10 cellular contexts compared by ENCODE assay signal in the genomic region with DNA sequence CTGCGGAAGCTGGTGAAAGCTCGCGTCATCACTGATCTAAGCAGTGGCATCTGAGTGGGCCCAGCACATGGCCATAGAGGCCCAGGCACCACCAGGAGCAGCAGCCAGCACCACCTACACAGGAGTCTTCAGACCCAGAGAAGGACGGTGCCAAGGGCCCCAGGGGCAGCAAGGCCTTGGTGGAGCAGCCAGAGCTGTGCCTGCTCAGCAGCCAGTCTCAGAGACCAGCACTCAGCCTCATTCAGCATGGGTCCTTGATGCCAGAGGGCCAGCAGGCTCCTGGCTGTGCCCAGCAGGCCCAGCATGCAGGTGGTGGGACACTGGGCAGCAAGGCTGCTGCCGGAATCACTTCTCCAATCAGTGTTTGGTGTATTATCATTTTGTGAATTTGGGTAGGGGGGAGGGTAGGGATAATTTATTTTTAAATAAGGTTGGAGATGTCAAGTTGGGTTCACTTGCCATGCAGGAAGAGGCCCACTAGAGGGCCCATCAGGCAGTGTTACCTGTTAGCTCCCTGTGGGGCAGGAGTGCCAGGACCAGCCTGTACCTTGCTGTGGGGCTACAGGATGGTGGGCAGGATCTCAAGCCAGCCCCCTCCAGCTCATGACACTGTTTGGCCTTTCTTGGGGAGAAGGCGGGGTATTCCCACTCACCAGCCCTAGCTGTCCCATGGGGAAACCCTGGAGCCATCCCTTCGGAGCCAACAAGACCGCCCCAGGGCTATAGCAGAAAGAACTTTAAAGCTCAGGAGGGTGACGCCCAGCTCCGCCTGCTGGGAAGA. TPM values are rescaled to one million over a fixed set of nuclear protein-coding genes. Genes with fewer than 3 reads are reported as not detected.
DNase-seq lines count a peak whose midpoint lies in the region; ATAC-seq, FAIRE-seq and TF ChIP-seq lines count a peak whose summit lies in the region.
"Had no signal": no experiment of that assay in that cellular context is flagged by ENCODE, and none has a peak within 500 bp of the region (broad histone marks: within the 10 kb centered on the region; RNA-seq: fewer than 3 reads in every experiment).

No MANE protein-coding gene starts in this region.

- no peak overlapping the region for H3K27ac Mint-ChIP-seq in activated T-helper 2 cell treated with anti-CD3 and anti-CD28 coated beads, Interferon-gamma antibody, Interleukin-2, Interleukin-4, amounts not matched to agents 10 μg/mL and 5 μg/mL and 100 μg/mL, durations not matched to agents 14 hours and 24 hours and 36 hours
- H3K27ac Mint-ChIP-seq: T-helper 2 cell treated with Interferon-gamma antibody and Interleukin-4, amounts not matched to agents 5 μg/mL and 100 μg/mL, for 36 hours had no signal

- peaks cover 8% of the 10 kb centered on the region for H3K27me3 Mint-ChIP-seq in activated T-helper 2 cell treated with anti-CD3 and anti-CD28 coated beads, Interferon-gamma antibody, Interleukin-2, Interleukin-4, amounts not matched to agents 10 μg/mL and 5 μg/mL and 100 μg/mL, durations not matched to agents 14 hours and 24 hours and 36 hours (ENCODE audit: low read depth)

- POLR2A ChIA-PET in SK-N-SH (lab: Yijun Ruan, JAX), result no interaction called here

- ATAC-seq in SK-N-SH treated with all-trans-retinoic acid at 6 μM for 48 hours (no peak), pancreas (no peak)

- CTCF ChIA-PET in SK-N-SH (lab: Yijun Ruan, JAX) (interaction anchor here (0.7 to 15.4 kb wide), 6 partner anchors 12 to 334 kb away, joined by 3 to 533 read pairs (median 4); no protein-coding TSS in a partner anchor), mammary epithelial cell (lab: Charles Lee; ENCODE audit: low non-redundant PET) (interaction anchor here (0.6 kb wide), 2 partner anchors 168 to 376 kb away, joined by 3 read pairs; no protein-coding TSS in a partner anchor)

- dilution Hi-C loops in mammary epithelial cell (cut with HindIII; ENCODE audit: low sequenced_read_pairs), result loop anchor here (25.0 kb wide), 1 partner anchor 393 kb away; a partner anchor contains a TSS

- H3K4me1 Mint-ChIP-seq in activated T-helper 2 cell treated with anti-CD3 and anti-CD28 coated beads, Interferon-gamma antibody, Interleukin-2, Interleukin-4, amounts not matched to agents 10 μg/mL and 5 μg/mL and 100 μg/mL, durations not matched to agents 14 hours and 24 hours and 36 hours (ENCODE audit: low read depth), result peaks cover 11% of the 10 kb centered on the region

- WGBS in SK-N-SH (ENCODE audit: low lambda C conversion rate), result 98% methylated on average over 4 of the region's 10 CpGs
- WGBS in mammary epithelial cell (ENCODE audit: low coverage, missing lambda C conversion rate), result 75% methylated on average over 8 of the region's 10 CpGs
- 87 to 90% methylated on average over 10 of the region's 10 CpGs for WGBS in pancreas, 2 donors

- no peaks in the 10 kb centered on the region for H3F3A ChIP-seq in SK-N-SH (replicated peaks; ENCODE audit: insufficient read depth)

- TF ChIP-seq CTCF in SK-N-SH (IDR thresholded peaks at IDR 0.05) (peak; percentile 47), mammary epithelial cell (conservative IDR thresholded peaks at IDR 0.05 in 1 of 2, IDR thresholded peaks at IDR 0.05 in 1 of 2; ENCODE audit: extremely low read depth in 1 of 2, insufficient read depth in 1 of 2, low read depth in 1 of 2, low read length in 2 of 2) (peak; percentile 51 to 61), pancreas (IDR thresholded peaks at IDR 0.05) (peak; percentile 11 to 42 (median 30))

- no peak overlapping the region for H3K4me3 Mint-ChIP-seq in activated T-helper 2 cell treated with anti-CD3 and anti-CD28 coated beads, Interferon-gamma antibody, Interleukin-2, Interleukin-4, amounts not matched to agents 10 μg/mL and 5 μg/mL and 100 μg/mL, durations not matched to agents 14 hours and 24 hours and 36 hours (ENCODE audit: low read depth)
- H3K4me3 Mint-ChIP-seq: T-helper 2 cell treated with Interferon-gamma antibody and Interleukin-4, amounts not matched to agents 5 μg/mL and 100 μg/mL, for 36 hours had no signal

- H3K4me2 ChIP-seq in SK-N-SH, result no peak overlapping the region
- peak overlapping the region; percentile 25 for H3K4me2 ChIP-seq in mammary epithelial cell (ENCODE audit: insufficient read depth, low read depth, low read length)

- TSS peak; percentile 7 for BruUV-seq in mammary epithelial cell (replicated peaks; lab: Mats Ljungman, UMichigan)

- H3K36me3 ChIP-seq in SK-N-SH (replicated peaks in 1 of 2; ENCODE audit: control insufficient read depth in 1 of 2, insufficient read depth in 2 of 2, low read length in 1 of 2) (peaks cover 2 to 11% of the 10 kb centered on the region in 2 experiments), mammary epithelial cell (ENCODE audit: insufficient read depth, low read length) (no peaks in the 10 kb centered on the region), pancreas (no peaks in the 10 kb centered on the region)

- H3K4me1 ChIP-seq in SK-N-SH (ENCODE audit: control insufficient read depth in 1 of 2, insufficient read depth in 2 of 2, low read depth in 1 of 2, low read length in 1 of 2) (peaks cover 0 to 3% of the 10 kb centered on the region in 2 experiments; a peak in 2 of 4 replicates), mammary epithelial cell (ENCODE audit: insufficient read depth, low read length) (peaks cover 60% of the 10 kb centered on the region), pancreas (peaks cover 2 to 6% (median 6%) of the 10 kb centered on the region in 3 donors)

- DNase-seq in SK-N-SH (no peak), HuH-7.5 (ENCODE audit: low spot score) (peak; percentile 61), mammary epithelial cell (no peak), pancreas (no peak), SHP77 (lab: John Stamatoyannopoulos, UW) (no peak), LoVo (ENCODE audit: low spot score) (no peak)
- DNase-seq in activated T-helper 2 cell treated with anti-CD3 and anti-CD28 coated beads, Interferon-gamma antibody, Interleukin-2, Interleukin-4, amounts not matched to agents 10 μg/mL and 5 μg/mL and 100 μg/mL, durations not matched to agents 14 hours and 24 hours and 36 hours (ENCODE audit: low spot score), result no peak

- H3K79me2 ChIP-seq in SK-N-SH (ENCODE audit: insufficient read depth), result no peaks in the 10 kb centered on the region
- peaks cover 38% of the 10 kb centered on the region for H3K79me2 ChIP-seq in mammary epithelial cell (ENCODE audit: insufficient read depth, low read length)

- H3K27me3 ChIP-seq in SK-N-SH (ENCODE audit: insufficient read depth), result no peaks in the 10 kb centered on the region
- no peaks in the 10 kb centered on the region for H3K27me3 ChIP-seq in mammary epithelial cell (ENCODE audit: insufficient read depth, low read length)
- H3K27me3 ChIP-seq in pancreas, result no peaks in the 10 kb centered on the region

- H4K20me1 ChIP-seq in SK-N-SH (ENCODE audit: insufficient read depth) (no peaks in the 10 kb centered on the region), mammary epithelial cell (ENCODE audit: insufficient read depth, low read length) (no peaks in the 10 kb centered on the region)

- no peak overlapping the region for H3K27ac ChIP-seq in SK-N-SH (ENCODE audit: low read depth in 2 of 2, low read length in 1 of 2)
- peak overlapping the region; percentile 43 for H3K27ac ChIP-seq in mammary epithelial cell (ENCODE audit: insufficient read depth, low read depth, low read length)
- no peak overlapping the region for H3K27ac ChIP-seq in pancreas

- no peaks in the 10 kb centered on the region for H3K9me2 ChIP-seq in SK-N-SH

- no peaks in the 10 kb centered on the region for H3K9me3 ChIP-seq in SK-N-SH
- no peaks in the 10 kb centered on the region for H3K9me3 ChIP-seq in mammary epithelial cell (replicated peaks; ENCODE audit: insufficient read depth, low read length)
- H3K9me3 ChIP-seq in pancreas, result no peaks in the 10 kb centered on the region

- H3K4me3 ChIP-seq in SK-N-SH (ENCODE audit: low read depth in 2 of 2, low read length in 1 of 2) (no peak overlapping the region), mammary epithelial cell (replicated peaks in 1 of 3; ENCODE audit: insufficient read depth in 1 of 3, low read depth in 2 of 3, low read length in 3 of 3) (no peak overlapping the region), pancreas (no peak overlapping the region)

- peak; percentile 28; the same call in 1 of the 2 replicates for TF ChIP-seq RAD21 in SK-N-SH (IDR thresholded peaks at IDR 0.05; ENCODE audit: low read length)

- TF ChIP-seq EP300 in SK-N-SH (IDR thresholded peaks at IDR 0.05; ENCODE audit: borderline replicate concordance in 1 of 2, low read depth in 1 of 2, low read length in 1 of 2), result no peak

- in situ Hi-C loops in mammary epithelial cell (cut with MboI; ENCODE audit: low sequenced_read_pairs in 2 of 2), result loop anchor here in 1 of 2 donors (5.0 to 25.0 kb wide), 4 partner anchors 114 to 393 kb away; a partner anchor contains a TSS

- H2AFZ ChIP-seq in SK-N-SH (ENCODE audit: low read depth) (no peak overlapping the region), mammary epithelial cell (ENCODE audit: low read depth, low read length) (no peak overlapping the region)

- no peak overlapping the region for H3K9ac ChIP-seq in SK-N-SH
- H3K9ac ChIP-seq in mammary epithelial cell (ENCODE audit: insufficient read depth, low read length), result no peak overlapping the region

- intact Hi-C loops in mammary epithelial cell (cut with micrococcal nuclease), result loop anchor here (10.0 kb wide), 1 partner anchor 696 kb away; no protein-coding TSS in a partner anchor
- intact Hi-C loops in pancreas (cut with DNase I), result loop anchor here in 2 of 3 donors (10.0 kb wide), 2 partner anchors 166 to 176 kb away; no protein-coding TSS in a partner anchor
- intact Hi-C loops in activated T-helper 2 cell treated with anti-CD3 and anti-CD28 coated beads, Interferon-gamma antibody, Interleukin-2, Interleukin-4, amounts not matched to agents 10 μg/mL and 5 μg/mL and 100 μg/mL, durations not matched to agents 14 hours and 24 hours and 36 hours (cut with micrococcal nuclease), result loop anchor here (5.0 kb wide), 1 partner anchor 403 kb away; no protein-coding TSS in a partner anchor

- FAIRE-seq in pancreas (lab: Jason Lieb, UNC), result no peak

- H3K9me3 Mint-ChIP-seq in activated T-helper 2 cell treated with anti-CD3 and anti-CD28 coated beads, Interferon-gamma antibody, Interleukin-2, Interleukin-4, amounts not matched to agents 10 μg/mL and 5 μg/mL and 100 μg/mL, durations not matched to agents 14 hours and 24 hours and 36 hours, result no peaks in the 10 kb centered on the region
- H3K9me3 Mint-ChIP-seq: T-helper 2 cell treated with Interferon-gamma antibody and Interleukin-4, amounts not matched to agents 5 μg/mL and 100 μg/mL, for 36 hours had no signal

- H3K36me3 Mint-ChIP-seq in activated T-helper 2 cell treated with anti-CD3 and anti-CD28 coated beads, Interferon-gamma antibody, Interleukin-2, Interleukin-4, amounts not matched to agents 10 μg/mL and 5 μg/mL and 100 μg/mL, durations not matched to agents 14 hours and 24 hours and 36 hours (ENCODE audit: low read depth), result peaks cover 4% of the 10 kb centered on the region

RNA-seq across cellular contexts. Expression of a gene that starts 3.2 kb away (rescaled TPM):
- polyA plus RNA-seq in SK-N-SH (2012; rRNA removed) (0.26 and 0.69 TPM in 2 replicates), mammary epithelial cell (47.1 TPM), pancreas (1 to 10 TPM; 2.6 to 3.2 TPM)
- polyA plus RNA-seq in SK-N-SH (2012; cell fraction: cytosol; rRNA removed), result 0.17 TPM in 1 of 2 replicates, not detected in the other
- 3.6 and 6.6 TPM in 2 replicates for polyA plus RNA-seq in SK-N-SH (2012; cell fraction: nucleus; rRNA removed)
- total RNA-seq in mammary epithelial cell (100 to 1,000 TPM in 1 of 2 donors, 10 to 100 TPM in 1; 22.8 to 105 TPM), pancreas (1 to 10 TPM in 4 of 6 donors, under 1 TPM in 2; 0.87 to 1.9 (median 1.1) TPM)
- 21.8 TPM for polyA minus RNA-seq in mammary epithelial cell
- total RNA-seq in activated T-helper 2 cell treated with anti-CD3 and anti-CD28 coated beads, Interferon-gamma antibody, Interleukin-2, Interleukin-4, amounts not matched to agents 10 μg/mL and 5 μg/mL and 100 μg/mL, durations not matched to agents 14 hours and 24 hours and 36 hours, result 0.21 and 0.39 TPM in 2 replicates
- total RNA-seq: skeletal muscle tissue had no signal

RNA-seq across cellular contexts. Expression of a gene that starts 16.4 kb away (rescaled TPM):
- 15.5 and 16.7 TPM in 2 replicates for polyA plus RNA-seq in SK-N-SH (2012; rRNA removed)
- 6.2 and 9.5 TPM in 2 replicates for polyA plus RNA-seq in SK-N-SH (2012; cell fraction: cytosol; rRNA removed)
- 52.6 and 55.7 TPM in 2 replicates for polyA plus RNA-seq in SK-N-SH (2012; cell fraction: nucleus; rRNA removed)
- 10 to 100 TPM; 35.5 to 53.0 TPM for total RNA-seq in mammary epithelial cell
- polyA plus RNA-seq in mammary epithelial cell, result 38.6 TPM
- polyA minus RNA-seq in mammary epithelial cell, result 64.5 TPM
- 10 to 100 TPM in 2 of 6 donors, 1 to 10 TPM in 4; 6.7 to 15.6 (median 8.5) TPM for total RNA-seq in pancreas
- 10 to 100 TPM; 22.2 to 24.3 TPM for polyA plus RNA-seq in pancreas
- total RNA-seq in activated T-helper 2 cell treated with anti-CD3 and anti-CD28 coated beads, Interferon-gamma antibody, Interleukin-2, Interleukin-4, amounts not matched to agents 10 μg/mL and 5 μg/mL and 100 μg/mL, durations not matched to agents 14 hours and 24 hours and 36 hours, result 26.4 and 26.8 TPM in 2 replicates

RNA-seq across cellular contexts. Expression of a gene that starts 39.5 kb away (rescaled TPM):
- polyA plus RNA-seq in SK-N-SH (2012; rRNA removed) (76.9 and 97.5 TPM in 2 replicates), mammary epithelial cell (34.8 TPM), pancreas (10 to 100 TPM; 20.0 to 22.0 TPM)
- polyA plus RNA-seq in SK-N-SH (2012; cell fraction: cytosol; rRNA removed), result 32.3 and 45.3 TPM in 2 replicates
- 364 and 385 TPM in 2 replicates for polyA plus RNA-seq in SK-N-SH (2012; cell fraction: nucleus; rRNA removed)
- total RNA-seq in mammary epithelial cell (10 to 100 TPM; 28.4 to 31.7 TPM), pancreas (10 to 100 TPM; 10.8 to 19.4 (median 12.8) TPM)
- 34.2 TPM for polyA minus RNA-seq in mammary epithelial cell
- 48.2 and 49.5 TPM in 2 replicates for total RNA-seq in activated T-helper 2 cell treated with anti-CD3 and anti-CD28 coated beads, Interferon-gamma antibody, Interleukin-2, Interleukin-4, amounts not matched to agents 10 μg/mL and 5 μg/mL and 100 μg/mL, durations not matched to agents 14 hours and 24 hours and 36 hours

RNA-seq across cellular contexts. Expression of a gene that starts 44.4 kb away (rescaled TPM):
- polyA plus RNA-seq in SK-N-SH (2012; rRNA removed) (180 and 191 TPM in 2 replicates), mammary epithelial cell (199 TPM), pancreas (100 to 1,000 TPM; 135 to 208 TPM)
- polyA plus RNA-seq in SK-N-SH (2012; cell fraction: cytosol; rRNA removed), result 127 and 163 TPM in 2 replicates
- polyA plus RNA-seq in SK-N-SH (2012; cell fraction: nucleus; rRNA removed), result 162 and 174 TPM in 2 replicates
- total RNA-seq in mammary epithelial cell (100 to 1,000 TPM in 1 of 2 donors, 10 to 100 TPM in 1; 84.4 to 127 TPM), pancreas (100 to 1,000 TPM in 1 of 6 donors, 10 to 100 TPM in 5; 59.8 to 108 (median 82.2) TPM)
- polyA minus RNA-seq in mammary epithelial cell, result 104 TPM
- total RNA-seq in activated T-helper 2 cell treated with anti-CD3 and anti-CD28 coated beads, Interferon-gamma antibody, Interleukin-2, Interleukin-4, amounts not matched to agents 10 μg/mL and 5 μg/mL and 100 μg/mL, durations not matched to agents 14 hours and 24 hours and 36 hours, result 156 and 160 TPM in 2 replicates

RNA-seq across cellular contexts. Expression of a gene that starts 48.7 kb away (rescaled TPM):
- polyA plus RNA-seq in SK-N-SH (2012; rRNA removed), result 43.0 and 48.0 TPM in 2 replicates
- polyA plus RNA-seq in SK-N-SH (2012; cell fraction: cytosol; rRNA removed), result 26.0 and 40.2 TPM in 2 replicates
- 34.8 and 35.0 TPM in 2 replicates for polyA plus RNA-seq in SK-N-SH (2012; cell fraction: nucleus; rRNA removed)
- 100 to 1,000 TPM in 1 of 2 donors, 10 to 100 TPM in 1; 88.2 to 103 TPM for total RNA-seq in mammary epithelial cell
- 71.7 TPM for polyA plus RNA-seq in mammary epithelial cell
- polyA minus RNA-seq in mammary epithelial cell, result 102 TPM
- total RNA-seq in pancreas, result 10 to 100 TPM; 16.7 to 29.9 (median 25.9) TPM
- 10 to 100 TPM; 28.2 to 36.7 TPM for polyA plus RNA-seq in pancreas
- total RNA-seq in activated T-helper 2 cell treated with anti-CD3 and anti-CD28 coated beads, Interferon-gamma antibody, Interleukin-2, Interleukin-4, amounts not matched to agents 10 μg/mL and 5 μg/mL and 100 μg/mL, durations not matched to agents 14 hours and 24 hours and 36 hours, result 53.9 and 57.7 TPM in 2 replicates

Comparison
In these comparisons a context has a peak if more than half of its experiments do, and no peak if none do; other contexts are left out.
1. RNA of a gene that starts 3.2 kb away (total RNA-seq): 22.8 to 105 TPM in mammary epithelial cell; 0.87 to 1.9 TPM in pancreas and 0.21 to 0.39 TPM in activated T-helper 2 cell treated with anti-CD3 and anti-CD28 coated beads, Interferon-gamma antibody, Interleukin-2, Interleukin-4, amounts not matched to agents 10 μg/mL and 5 μg/mL and 100 μg/mL, durations not matched to agents 14 hours and 24 hours and 36 hours; every median in the first group is over 4 times any median in the second.
2. Peak in every context shown above with its lines, with median percentiles within 50 percentile points of each other: CTCF ChIP-seq.